Comparison of ENCODE assay signal across 22 cellular contexts in genomic region chr3:32990116-32990515, GRCh38. TPM values are rescaled to one million over a fixed set of nuclear protein-coding genes. Genes with fewer than 3 reads are reported as not detected.
"Had no signal": no experiment of that assay in that cellular context is flagged by ENCODE, and none has a peak within 500 bp of the region (broad histone marks: within the 10 kb centered on the region; RNA-seq: fewer than 3 reads in every experiment).

No MANE protein-coding gene starts in this region.

- H3K36me3 ChIP-seq: cardiac muscle cell, left lung, right lobe of liver, vagina had no signal

- ATAC-seq: left lung, right lobe of liver, T-cell had no signal

- H3K4me1 ChIP-seq: left lung, right lobe of liver, testis, vagina had no signal

- H3K4me3 ChIP-seq: cardiac muscle cell, hepatocyte, left lung, lung, right lobe of liver, skin epidermis, testis, vagina had no signal

- H3K27me3 ChIP-seq: cardiac muscle cell, hepatocyte, left lung, right lobe of liver, testis, vagina had no signal

- H3K36me3 Mint-ChIP-seq: T-cell, type B pancreatic cell had no signal

- H3K9me3 ChIP-seq: left lung, right lobe of liver, testis, vagina had no signal

- H3K27ac Mint-ChIP-seq: immature natural killer cell, mesothelial cell of epicardium, T-cell, type B pancreatic cell had no signal

- H3K4me3 Mint-ChIP-seq: immature natural killer cell, mesothelial cell of epicardium, neural crest cell, T-cell, type B pancreatic cell had no signal

- H3K9me3 Mint-ChIP-seq: immature natural killer cell, mesothelial cell of epicardium, neural crest cell, T-cell, type B pancreatic cell had no signal

- H3K27me3 Mint-ChIP-seq: T-cell, type B pancreatic cell had no signal

- H3K27ac ChIP-seq: cardiac muscle cell, hepatocyte, left lung, right lobe of liver, skin epidermis, testis, vagina had no signal

- H3K4me1 Mint-ChIP-seq: immature natural killer cell, mesothelial cell of epicardium, neural crest cell had no signal

- DNase-seq: activated CD4-positive, alpha-beta T cell treated with anti-CD3 and anti-CD28 coated beads for 1 hour; activated naive CD4-positive, alpha-beta T cell treated with Interleukin-2 at 50 U/mL for 16 hours; erythroblast; foreskin melanocyte; glutamatergic neuron; immature natural killer cell; kidney glomerular epithelial cell; left lung; posterior cingulate gyrus; right lobe of liver; stimulated activated CD4-positive, alpha-beta T cell treated with anti-CD3 and anti-CD28 coated beads, Interleukin-1b, Interleukin-23, amount 100 ng/mL, for 48 hours; T-cell; testis had no signal

RNA-seq across cellular contexts. Expression of gene CCR4, which starts 38.7 kb away (rescaled TPM):
- total RNA-seq: cardiac muscle cell, chondrocyte, mesothelial cell of epicardium, neural crest cell had no signal
- polyA plus RNA-seq: cardiac muscle cell, hepatocyte had no signal
